1 cellular context compared by ENCODE assay signal in the genomic region with DNA sequence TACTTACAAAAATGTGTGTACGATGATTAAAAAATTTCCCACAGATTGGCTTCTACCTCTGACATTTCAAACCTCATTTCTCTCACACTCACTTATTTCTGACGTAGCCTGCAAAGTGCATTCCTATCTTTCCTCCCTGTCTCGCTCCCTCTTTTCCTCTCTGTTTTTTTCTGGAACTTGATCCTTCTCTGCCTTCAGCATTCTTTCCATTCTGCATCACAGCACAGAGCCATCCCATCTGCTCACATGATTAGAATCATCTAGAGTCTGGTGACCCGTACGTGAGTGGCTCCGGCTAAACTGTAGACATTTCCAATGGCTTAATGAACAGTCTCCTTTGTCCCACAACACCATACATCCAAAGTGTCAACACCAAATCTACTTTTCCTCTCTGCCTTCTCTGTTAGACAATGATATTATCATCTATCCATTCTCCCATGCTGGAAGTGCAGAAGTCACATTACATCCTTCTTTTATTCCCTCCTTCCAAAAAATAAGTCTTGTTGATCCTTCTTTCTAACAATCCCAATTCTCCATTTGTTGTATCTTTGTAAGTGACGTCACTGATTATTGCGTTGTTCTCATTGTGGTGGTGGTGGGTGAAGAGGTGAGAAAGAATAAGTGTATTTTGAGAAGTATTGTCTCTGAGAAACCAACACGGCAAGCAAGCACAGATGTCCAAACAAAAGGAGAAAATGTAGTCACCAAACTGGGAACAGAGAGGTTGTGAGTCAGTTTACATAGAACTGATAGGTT.
TF ChIP-seq lines count a peak whose summit lies in the region.

No MANE protein-coding gene starts in this region.

TF ChIP-seq in HepG2, 621 proteins besides CTCF, POLR2A, EP300 and RAD21:
- TF ChIP-seq CREB1 (IDR thresholded peaks at IDR 0.05), result peak; percentile 98
- TF ChIP-seq CREB1 (CRISPR knock-in tag; IDR thresholded peaks at IDR 0.05), result no peak
- peak; percentile 98 for TF ChIP-seq ATF7 (IDR thresholded peaks at IDR 0.05)
- no peak for TF ChIP-seq ATF7 (CRISPR knock-in tag; IDR thresholded peaks at IDR 0.05)
- no peak for TF ChIP-seq RFXAP (CRISPR knock-in tag; IDR thresholded peaks at IDR 0.05; ENCODE audit: borderline replicate concordance)
TF ChIP-seq in HepG2: peak in this region for 2.
